In genomic region chr15:86054338-86054737, GRCh38 we compare ENCODE assay signal across 23 cellular contexts. TPM values are rescaled to one million over a fixed set of nuclear protein-coding genes. Genes with fewer than 3 reads are reported as not detected.
A peak's percentile ranks its signal among the peaks of the same experiment; 100 is the strongest.
DNase-seq lines count a peak whose midpoint lies in the region; ATAC-seq, FAIRE-seq and TF ChIP-seq lines count a peak whose summit lies in the region.
"Had no signal": no experiment of that assay in that cellular context is flagged by ENCODE, and none has a peak within 500 bp of the region (broad histone marks: within the 10 kb centered on the region; RNA-seq: fewer than 3 reads in every experiment).

No MANE protein-coding gene starts in this region.

- H3K4me3 ChIP-seq in bronchial epithelial cell (ENCODE audit: low read depth, low read length), result no peak overlapping the region
- H3K4me3 ChIP-seq: A549; BLaER1 treated with 17β-estradiol and CSF1 and Interleukin-3, amounts not matched to agents 10 nM and 100 nM; GM23338 had no signal

- no peaks in the 10 kb centered on the region for H3K27me3 ChIP-seq in bronchial epithelial cell (ENCODE audit: control insufficient read depth, insufficient read depth, low read length)
- H3K27me3 ChIP-seq: BE2C; BLaER1 treated with 17β-estradiol and CSF1 and Interleukin-3, amounts not matched to agents 10 nM and 100 nM had no signal

- H3K36me3 ChIP-seq in bronchial epithelial cell (ENCODE audit: control insufficient read depth, insufficient read depth, low read length), result no peaks in the 10 kb centered on the region
- H3K36me3 ChIP-seq: BE2C; BLaER1 treated with 17β-estradiol and CSF1 and Interleukin-3, amounts not matched to agents 10 nM and 100 nM had no signal

- ATAC-seq in HG02571 (IDR thresholded peaks at IDR 0.05; ENCODE audit: unreplicated experiment), result no peak
- ATAC-seq: A549, GM23338, HCT116 had no signal

- TF ChIP-seq CTCF in D721Med (IDR thresholded peaks at IDR 0.05; ENCODE audit: insufficient read depth, missing control alignments), result no peak
- no peak for TF ChIP-seq CTCF in bronchial epithelial cell (IDR thresholded peaks at IDR 0.05; ENCODE audit: insufficient read depth, low read length, severe bottlenecking)

- FAIRE-seq in D721Med (lab: Jason Lieb, UNC) (peak; percentile 89), bronchial epithelial cell (lab: Jason Lieb, UNC) (peak; percentile 28), GM19239 (lab: Jason Lieb, UNC) (no peak)
- FAIRE-seq: A549, G401.6, GM12892 had no signal

- peak; percentile 52 for DNase-seq in D721Med (ENCODE audit: insufficient read length, low spot score)
- peak; percentile 97 for DNase-seq in NCI-H82 (lab: John Stamatoyannopoulos, UW)
- no peak for DNase-seq in bronchial epithelial cell (ENCODE audit: low read depth)
- no peak for DNase-seq in activated T-cell treated with anti-CD3 and anti-CD28 coated beads for 4 hours
- no peak for DNase-seq in OCI-M2 (lab: John Stamatoyannopoulos, UW; ENCODE audit: unreplicated experiment)
- DNase-seq in GM19239 (ENCODE audit: insufficient read length, low spot score), result no peak
- DNase-seq: 8988T; ACHN; AML-193; BE2C; CD4-positive, alpha-beta T cell; CD8-positive, alpha-beta memory T cell; DMS153; DND-41; H9 had no signal

RNA-seq across cellular contexts. Expression of gene AGBL1, which starts 25.3 kb away (rescaled TPM):
- not detected in 2 replicates for total RNA-seq in bronchial epithelial cell
- total RNA-seq: CD4-positive, alpha-beta T cell; CD8-positive, alpha-beta memory T cell; H4; H9 had no signal

Comparison
In these comparisons a context has a peak if more than half of its experiments do, and no peak if none do; other contexts are left out.
1. DNase-seq: peak in D721Med (single experiment) and NCI-H82 (single experiment); none in bronchial epithelial cell (single experiment), activated T-cell treated with anti-CD3 and anti-CD28 coated beads for 4 hours (single experiment), OCI-M2 (single experiment) and GM19239 (single experiment).